In genomic region chr11:134411887-134412507, GRCh38 we compare ENCODE assay signal across 9 cellular contexts. TPM values are rescaled to one million over a fixed set of nuclear protein-coding genes. Genes with fewer than 3 reads are reported as not detected.
DNase-seq lines count a peak whose midpoint lies in the region; ATAC-seq and TF ChIP-seq lines count a peak whose summit lies in the region.
"Had no signal": no experiment of that assay in that cellular context is flagged by ENCODE, and none has a peak within 500 bp of the region (broad histone marks: within the 10 kb centered on the region; RNA-seq: fewer than 3 reads in every experiment).

Gene B3GAT1 (minus strand): TSS chr11:134412242. CDS start chr11:134387659, 24,583 bp downstream.

- H3K4me3 ChIP-seq in BE2C (ENCODE audit: low read depth, low read length), result peak within 1 kb of the TSS; percentile 62
- peak within 1 kb of the TSS; percentile 48 for H3K4me3 ChIP-seq in HEK293 (ENCODE audit: low read depth, low read length)
- H3K4me3 ChIP-seq in OCI-LY7 (ENCODE audit: low read depth, low read length, poor library complexity, severe bottlenecking), result no peak within 1 kb of the TSS

- TF ChIP-seq CTCF in BE2C (IDR thresholded peaks at IDR 0.05; ENCODE audit: low read depth, low read length) (no peak), HEK293 (tag by site-specific recombination; IDR thresholded peaks at IDR 0.05) (no peak), natural killer cell (IDR thresholded peaks at IDR 0.05) (no peak), OCI-LY7 (conservative IDR thresholded peaks at IDR 0.05; ENCODE audit: low read length) (no peak)

- CTCF ChIA-PET in HEK293 (lab: Yijun Ruan, JAX) (no interaction called here), OCI-LY7 (lab: Charles Lee; ENCODE audit: unreplicated experiment) (no interaction called here)

- H3K9me3 ChIP-seq in BE2C (no peaks in the 10 kb centered on the region), HEK293 (ENCODE audit: control insufficient read depth, insufficient read depth, low read depth, low read length) (no peaks in the 10 kb centered on the region), OCI-LY7 (ENCODE audit: low read length) (no peaks in the 10 kb centered on the region)

- H3K4me1 ChIP-seq in BE2C (peaks cover 28% of the 10 kb centered on the region), HEK293 (ENCODE audit: control insufficient read depth, insufficient read depth, low read length) (peaks cover 4% of the 10 kb centered on the region; the same call in 1 of the 2 replicates), OCI-LY7 (ENCODE audit: insufficient read depth, low read length, poor library complexity, severe bottlenecking) (no peaks in the 10 kb centered on the region)

- H3K9me3 Mint-ChIP-seq in natural killer cell, result no peaks in the 10 kb centered on the region

- peaks cover 16 to 32% of the 10 kb centered on the region in 2 donors for H3K27me3 Mint-ChIP-seq in natural killer cell (ENCODE audit: low read depth in 2 of 2)

- POLR2A ChIA-PET in HEK293 (lab: Yijun Ruan, JAX) (interaction anchor here (0.6 to 1.6 kb wide), 2 partner anchors 136 to 442 kb away, joined by 3 to 5 read pairs; partner anchors contain the start of gene GLB1L3), OCI-LY7 (lab: Charles Lee) (no interaction called here)

- H3K27ac Mint-ChIP-seq in natural killer cell, result peak within 1 kb of the TSS; percentile 50 to 90

- no peak within 1 kb of the TSS for H2AFZ ChIP-seq in OCI-LY7 (ENCODE audit: low read length)

- H3K9me2 ChIP-seq in OCI-LY7 (ENCODE audit: insufficient read depth, low read length), result no peaks in the 10 kb centered on the region

- DNase-seq in BE2C (no peak), cerebellum (ENCODE audit: low spot score) (peak; percentile 28), natural killer cell (no peak), OCI-LY7 (ENCODE audit: low spot score) (no peak)
- DNase-seq: T1000 had no signal

- no TSS peak for BruUV-seq in OCI-LY7 (replicated peaks; lab: Mats Ljungman, UMichigan)

- no peak within 1 kb of the TSS for H3K27ac ChIP-seq in HEK293 (ENCODE audit: extremely low read depth, low read depth, low read length)
- no peak within 1 kb of the TSS for H3K27ac ChIP-seq in OCI-LY7 (ENCODE audit: low read depth, low read length, poor library complexity, severe bottlenecking)

- H3K36me3 Mint-ChIP-seq in natural killer cell, result no peaks in the 10 kb centered on the region

- no peaks in the 10 kb centered on the region for H4K20me1 ChIP-seq in OCI-LY7 (ENCODE audit: insufficient read depth, low read length)

- H3K36me3 ChIP-seq in BE2C, result no peaks in the 10 kb centered on the region
- no peaks in the 10 kb centered on the region for H3K36me3 ChIP-seq in HEK293 (ENCODE audit: control insufficient read depth in 2 of 2, insufficient read depth in 1 of 2, low read length in 2 of 2)
- H3K36me3 ChIP-seq in OCI-LY7 (ENCODE audit: insufficient read depth, low read length), result no peaks in the 10 kb centered on the region

- H3K4me2 ChIP-seq in OCI-LY7 (ENCODE audit: low read length), result no peak within 1 kb of the TSS

- peak within 1 kb of the TSS; percentile 89 for H3K4me3 Mint-ChIP-seq in natural killer cell

- H3K4me1 Mint-ChIP-seq in natural killer cell, result peaks cover 48 to 66% of the 10 kb centered on the region in 2 donors

- ATAC-seq in natural killer cell (peak; percentile 53 to 70 (median 55)), GM21529 (IDR thresholded peaks at IDR 0.05; ENCODE audit: unreplicated experiment) (no peak), HG02759 (IDR thresholded peaks at IDR 0.05; ENCODE audit: unreplicated experiment) (no peak), GM21515 (IDR thresholded peaks at IDR 0.05; ENCODE audit: unreplicated experiment) (no peak)

- intact Hi-C loops in natural killer cell (cut with micrococcal nuclease), result no loop called here
- intact Hi-C loops in OCI-LY7 (cut with micrococcal nuclease; ENCODE audit: unreplicated experiment), result no loop called here

- no peaks in the 10 kb centered on the region for H3K79me2 ChIP-seq in OCI-LY7 (ENCODE audit: insufficient read depth, low read depth, low read length)

- H3K27me3 ChIP-seq in BE2C, result peaks cover 38% of the 10 kb centered on the region

TF ChIP-seq in HEK293, 187 proteins besides CTCF, POLR2A, EP300 and RAD21:
- TF ChIP-seq ZNF677 (tag by site-specific recombination; IDR thresholded peaks at IDR 0.05), result no peak
- no peak for TF ChIP-seq ZFP37 (tag by site-specific recombination; IDR thresholded peaks at IDR 0.05)
- no peak for TF ChIP-seq KLF17 (tag by site-specific recombination; IDR thresholded peaks at IDR 0.05)
- TF ChIP-seq ZIC2 (tag by site-specific recombination; IDR thresholded peaks at IDR 0.05), result no peak

RNA-seq across cellular contexts. Expression of gene B3GAT1, which starts in this region (rescaled TPM):
- 150 TPM for polyA plus RNA-seq in BE2C (2012; ENCODE audit: insufficient read depth, insufficient read length, low read depth)
- total RNA-seq in cerebellum (45.7 TPM), natural killer cell (10 to 100 TPM; 41.3 to 78.4 (median 65.1) TPM), OCI-LY7 (2022) (not detected in 2 replicates)
- total RNA-seq in OCI-LY7 (2014; rRNA removed; shearing (Covaris generic)), result not detected in 2 replicates

Comparison
In these comparisons a context has a peak if more than half of its experiments do, and no peak if none do; other contexts are left out.
1. RNA of gene B3GAT1 (total RNA-seq): 41.3 to 78.4 TPM in natural killer cell and 45.7 TPM in cerebellum (single experiment); not detected in OCI-LY7; every median in the first group is over 10 times any median in the second.
2. ATAC-seq: peak in natural killer cell (3 of 3); none in GM21529 (single experiment), HG02759 (single experiment) and GM21515 (single experiment).